ENCODE assay signal across 14 cellular contexts in genomic region chr7:140899883-140900282, GRCh38. TPM values are rescaled to one million over a fixed set of nuclear protein-coding genes. Genes with fewer than 3 reads are reported as not detected.
DNase-seq lines count a peak whose midpoint lies in the region; ATAC-seq and TF ChIP-seq lines count a peak whose summit lies in the region.
"Had no signal": no experiment of that assay in that cellular context is flagged by ENCODE, and none has a peak within 500 bp of the region (broad histone marks: within the 10 kb centered on the region; RNA-seq: fewer than 3 reads in every experiment).

No MANE protein-coding gene starts in this region.

- TF ChIP-seq CTCF in heart left ventricle (IDR thresholded peaks at IDR 0.05) (peak in 3 of 12 donors; percentile 11 to 36 (median 30)), right atrium auricular region (IDR thresholded peaks at IDR 0.05) (no peak), left ventricle myocardium inferior (IDR thresholded peaks at IDR 0.05; ENCODE audit: borderline replicate concordance) (peak; percentile 21), type B pancreatic cell (conservative IDR thresholded peaks at IDR 0.05) (peak; percentile 17)

- no peak overlapping the region for H3K27ac Mint-ChIP-seq in type B pancreatic cell
- no peak overlapping the region for H3K27ac Mint-ChIP-seq in stimulated activated effector memory CD8-positive, alpha-beta T cell treated with anti-CD3 and anti-CD28 coated beads, Interleukin-12 subunit alpha, Interleukin-12 subunit beta, amount 100 ng/mL, for 72 hours

- H3K4me1 ChIP-seq in heart left ventricle (peaks cover 0 to 24% (median 9%) of the 10 kb centered on the region in 12 donors), right atrium auricular region (peaks cover 0 to 15% of the 10 kb centered on the region in 2 donors), left ventricle myocardium inferior (peaks cover 37% of the 10 kb centered on the region)
- H3K4me1 ChIP-seq: ascending aorta, transverse colon had no signal

- peak in 3 of 4 donors; percentile 63 to 68 (median 66) for ATAC-seq in heart left ventricle
- ATAC-seq in HG03159 (IDR thresholded peaks at IDR 0.05; ENCODE audit: unreplicated experiment): no peak
- no peak for ATAC-seq in stimulated activated effector memory CD8-positive, alpha-beta T cell treated with anti-CD3 and anti-CD28 coated beads, Interleukin-12 subunit alpha, Interleukin-12 subunit beta, amount 100 ng/mL, for 72 hours
- ATAC-seq: esophagus mucosa, psoas muscle had no signal

- H3K27ac ChIP-seq in heart left ventricle (no peak overlapping the region), right atrium auricular region (no peak overlapping the region), left ventricle myocardium inferior (replicated peaks) (no peak overlapping the region)
- H3K27ac ChIP-seq: ascending aorta, psoas muscle, transverse colon had no signal

- intact Hi-C loops in heart left ventricle (cut with DNase I): no loop called here
- intact Hi-C loops in left ventricle myocardium inferior (cut with micrococcal nuclease): no loop called here

- peaks cover 15% of the 10 kb centered on the region for H3K9me3 Mint-ChIP-seq in type B pancreatic cell
- no peaks in the 10 kb centered on the region for H3K9me3 Mint-ChIP-seq in stimulated activated effector memory CD8-positive, alpha-beta T cell treated with anti-CD3 and anti-CD28 coated beads, Interleukin-12 subunit alpha, Interleukin-12 subunit beta, amount 100 ng/mL, for 72 hours

- H3K36me3 ChIP-seq in heart left ventricle (no peaks in the 10 kb centered on the region), right atrium auricular region (no peaks in the 10 kb centered on the region), left ventricle myocardium inferior (no peaks in the 10 kb centered on the region)
- H3K36me3 ChIP-seq: ascending aorta, transverse colon had no signal

- 47 to 72% (median 49%) methylated on average over 1 of the region's 1 CpG for WGBS in heart left ventricle, 4 donors

- H3K27me3 Mint-ChIP-seq in type B pancreatic cell: no peaks in the 10 kb centered on the region

- H3K4me1 Mint-ChIP-seq in type B pancreatic cell (ENCODE audit: unreplicated experiment): peaks cover 8% of the 10 kb centered on the region
- peaks cover 45% of the 10 kb centered on the region for H3K4me1 Mint-ChIP-seq in stimulated activated effector memory CD8-positive, alpha-beta T cell treated with anti-CD3 and anti-CD28 coated beads, Interleukin-12 subunit alpha, Interleukin-12 subunit beta, amount 100 ng/mL, for 72 hours

- H3K36me3 Mint-ChIP-seq in type B pancreatic cell: peaks cover 18% of the 10 kb centered on the region
- no peaks in the 10 kb centered on the region for H3K36me3 Mint-ChIP-seq in stimulated activated effector memory CD8-positive, alpha-beta T cell treated with anti-CD3 and anti-CD28 coated beads, Interleukin-12 subunit alpha, Interleukin-12 subunit beta, amount 100 ng/mL, for 72 hours

- no peak overlapping the region for H3K4me3 Mint-ChIP-seq in type B pancreatic cell
- H3K4me3 Mint-ChIP-seq in stimulated activated effector memory CD8-positive, alpha-beta T cell treated with anti-CD3 and anti-CD28 coated beads, Interleukin-12 subunit alpha, Interleukin-12 subunit beta, amount 100 ng/mL, for 72 hours: no peak overlapping the region

- peaks cover 0 to 11% (median 0%) of the 10 kb centered on the region in 12 donors for H3K9me3 ChIP-seq in heart left ventricle
- no peaks in the 10 kb centered on the region for H3K9me3 ChIP-seq in right atrium auricular region
- H3K9me3 ChIP-seq in left ventricle myocardium inferior (replicated peaks): peaks cover 13% of the 10 kb centered on the region
- H3K9me3 ChIP-seq: ascending aorta, psoas muscle, transverse colon had no signal

- no peaks in the 10 kb centered on the region for H3K27me3 ChIP-seq in heart left ventricle
- H3K27me3 ChIP-seq in right atrium auricular region: no peaks in the 10 kb centered on the region
- H3K27me3 ChIP-seq in left ventricle myocardium inferior (ENCODE audit: low read depth): no peaks in the 10 kb centered on the region
- H3K27me3 ChIP-seq: ascending aorta, transverse colon had no signal

- TF ChIP-seq POLR2A in heart left ventricle (IDR thresholded peaks at IDR 0.05): no peak

- no peak for DNase-seq in heart left ventricle
- no peak for DNase-seq in right atrium auricular region (ENCODE audit: low spot score)
- peak; percentile 91 for DNase-seq in NCI-H82 (lab: John Stamatoyannopoulos, UW)
- no peak for DNase-seq in left ventricle myocardium inferior
- DNase-seq in type B pancreatic cell (ENCODE audit: extremely low spot score, unreplicated experiment): no peak
- no peak for DNase-seq in stimulated activated effector memory CD8-positive, alpha-beta T cell treated with anti-CD3 and anti-CD28 coated beads, Interleukin-12 subunit alpha, Interleukin-12 subunit beta, amount 100 ng/mL, for 72 hours (ENCODE audit: low spot score in 2 of 2)
- no peak for DNase-seq in NCI-H774 (lab: John Stamatoyannopoulos, UW)
- DNase-seq: left cardiac atrium, NCI-H748 treated with DMSO at 0.1 percent for 48 hours, psoas muscle, transverse colon had no signal

- H3K4me3 ChIP-seq in heart left ventricle: no peak overlapping the region
- H3K4me3 ChIP-seq in right atrium auricular region: no peak overlapping the region
- H3K4me3 ChIP-seq in left ventricle myocardium inferior: no peak overlapping the region
- H3K4me3 ChIP-seq: ascending aorta, psoas muscle, transverse colon had no signal

RNA-seq across cellular contexts. Expression of gene BRAF, which starts 24.8 kb away (rescaled TPM):
- 10 to 100 TPM; 18.8 to 33.5 (median 25.6) TPM for total RNA-seq in heart left ventricle
- 1 to 10 TPM; 6.7 to 7.1 TPM for polyA plus RNA-seq in heart left ventricle
- 10 to 100 TPM; 23.5 to 29.2 TPM for total RNA-seq in right atrium auricular region
- total RNA-seq in left ventricle myocardium inferior: 18.8 TPM
- total RNA-seq in type B pancreatic cell (ENCODE audit: low replicate concordance): 29.6 and 34.4 TPM in 2 replicates

Comparison
In these comparisons a context has a peak if more than half of its experiments do, and no peak if none do; other contexts are left out.
1. CTCF ChIP-seq: peak in left ventricle myocardium inferior (single experiment) and type B pancreatic cell (single experiment); none in right atrium auricular region (0 of 2).
2. ATAC-seq: peak in heart left ventricle (3 of 4); none in HG03159 (single experiment) and stimulated activated effector memory CD8-positive, alpha-beta T cell treated with anti-CD3 and anti-CD28 coated beads, Interleukin-12 subunit alpha, Interleukin-12 subunit beta, amount 100 ng/mL, for 72 hours (single experiment).